Comparison of ENCODE assay signal across 10 cellular contexts in the genomic region with DNA sequence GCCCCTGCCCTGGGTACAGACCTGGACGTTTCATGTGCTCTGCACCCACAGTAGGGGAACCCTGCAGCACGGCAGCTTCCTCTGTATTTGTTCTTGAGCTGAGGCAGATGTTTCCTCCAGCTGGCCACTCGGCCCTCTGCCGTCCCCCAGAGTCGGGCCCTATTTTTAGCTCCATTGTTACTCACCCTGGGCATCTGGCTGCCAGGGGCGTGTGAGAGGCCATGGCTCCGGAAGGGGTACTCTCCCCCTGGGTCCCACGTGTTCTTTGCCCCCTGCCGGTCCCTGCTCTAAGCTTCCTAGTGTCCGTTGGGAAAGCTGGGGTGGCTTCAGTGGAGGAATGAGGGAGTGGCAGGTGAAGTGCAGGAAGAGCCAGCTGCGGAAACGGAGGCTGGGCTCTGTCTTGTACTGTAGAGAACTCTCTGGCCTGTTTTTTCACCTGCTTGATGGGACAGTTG. TPM values are rescaled to one million over a fixed set of nuclear protein-coding genes. Genes with fewer than 3 reads are reported as not detected.
DNase-seq lines count a peak whose midpoint lies in the region; ATAC-seq and TF ChIP-seq lines count a peak whose summit lies in the region.
"Had no signal": no experiment of that assay in that cellular context is flagged by ENCODE, and none has a peak within 500 bp of the region (broad histone marks: within the 10 kb centered on the region; RNA-seq: fewer than 3 reads in every experiment).

No MANE protein-coding gene starts in this region.

- H3K4me1 Mint-ChIP-seq in endothelial cell (ENCODE audit: unreplicated experiment): peaks cover 76% of the 10 kb centered on the region
- peaks cover 14 to 40% (median 27%) of the 10 kb centered on the region in 3 donors for H3K4me1 Mint-ChIP-seq in naive B cell
- peaks cover 1% of the 10 kb centered on the region for H3K4me1 Mint-ChIP-seq in activated CD4-positive, alpha-beta memory T cell treated with anti-CD3 and anti-CD28 coated beads for 36 hours (ENCODE audit: low read depth)
- H3K4me1 Mint-ChIP-seq in naive thymus-derived CD8-positive, alpha-beta T cell: peaks cover 0 to 6% (median under 1%) of the 10 kb centered on the region in 4 donors

- intact Hi-C loops in activated CD4-positive, alpha-beta memory T cell treated with anti-CD3 and anti-CD28 coated beads for 36 hours (cut with micrococcal nuclease): no loop called here

- no peak overlapping the region for H3K4me3 ChIP-seq in BJ (ENCODE audit: low read depth, low read length)

- H3K27me3 ChIP-seq in BJ (ENCODE audit: control insufficient read depth, insufficient read depth, low read length): peaks cover 2% of the 10 kb centered on the region; the same call in 1 of the 2 replicates

- CTCF ChIA-PET in BJ (lab: Yijun Ruan, JAX): interaction anchor here (0.8 kb wide), 1 partner anchor 48 kb away, joined by 3 read pairs; no protein-coding TSS in a partner anchor
- CTCF ChIA-PET in activated CD4-positive, alpha-beta memory T cell treated with anti-CD3 and anti-CD28 coated beads for 36 hours (lab: Charles Lee): interaction anchor here (1.1 kb wide), 1 partner anchor 47 kb away, joined by 4 read pairs; no protein-coding TSS in a partner anchor

- H3K27ac Mint-ChIP-seq in endothelial cell (ENCODE audit: unreplicated experiment) (peak overlapping the region; percentile 93), naive B cell (peak overlapping the region in 4 of 6 donors; percentile 9 to 92 (median 74))
- no peak overlapping the region for H3K27ac Mint-ChIP-seq in activated CD4-positive, alpha-beta memory T cell treated with anti-CD3 and anti-CD28 coated beads for 36 hours
- H3K27ac Mint-ChIP-seq in naive thymus-derived CD8-positive, alpha-beta T cell: peak overlapping the region in 2 of 10 donors; percentile 32 to 66

- H3K36me3 ChIP-seq in BJ (ENCODE audit: control insufficient read depth, insufficient read depth, low read length): no peaks in the 10 kb centered on the region

- H3K4me3 Mint-ChIP-seq in endothelial cell (ENCODE audit: unreplicated experiment) (peak overlapping the region; percentile 66), naive B cell (peak overlapping the region in 6 of 8 donors; percentile 33 to 84 (median 75))
- no peak overlapping the region for H3K4me3 Mint-ChIP-seq in activated CD4-positive, alpha-beta memory T cell treated with anti-CD3 and anti-CD28 coated beads for 36 hours
- no peak overlapping the region for H3K4me3 Mint-ChIP-seq in naive thymus-derived CD8-positive, alpha-beta T cell
- H3K4me3 Mint-ChIP-seq: stimulated activated naive CD8-positive, alpha-beta T cell treated with anti-CD3 and anti-CD28 coated beads, Interleukin-15, amount 100 ng/mL, for 72 hours had no signal

- POLR2A ChIA-PET in BJ (lab: Charles Lee): no interaction called here
- POLR2A ChIA-PET in activated CD4-positive, alpha-beta memory T cell treated with anti-CD3 and anti-CD28 coated beads for 36 hours (lab: Charles Lee): no interaction called here
- POLR2A ChIA-PET in naive thymus-derived CD8-positive, alpha-beta T cell (lab: Charles Lee): no interaction called here

- no peaks in the 10 kb centered on the region for H3K9me3 Mint-ChIP-seq in endothelial cell (ENCODE audit: unreplicated experiment)
- H3K9me3 Mint-ChIP-seq in naive B cell: no peaks in the 10 kb centered on the region
- H3K9me3 Mint-ChIP-seq in activated CD4-positive, alpha-beta memory T cell treated with anti-CD3 and anti-CD28 coated beads for 36 hours: no peaks in the 10 kb centered on the region
- H3K9me3 Mint-ChIP-seq in naive thymus-derived CD8-positive, alpha-beta T cell: no peaks in the 10 kb centered on the region
- H3K9me3 Mint-ChIP-seq: stimulated activated naive CD8-positive, alpha-beta T cell treated with anti-CD3 and anti-CD28 coated beads, Interleukin-15, amount 100 ng/mL, for 72 hours had no signal

- DNase-seq in BJ (ENCODE audit: low read depth): no peak
- peak; percentile 75 for DNase-seq in LHCN-M2 (ENCODE audit: low read depth)
- DNase-seq in endothelial cell (ENCODE audit: low spot score): peak; percentile 71
- no peak for DNase-seq in naive B cell
- DNase-seq in T-helper 2 cell: no peak
- DNase-seq in activated CD4-positive, alpha-beta memory T cell treated with anti-CD3 and anti-CD28 coated beads for 36 hours: no peak
- DNase-seq in naive thymus-derived CD8-positive, alpha-beta T cell: no peak
- DNase-seq: activated CD4-positive, alpha-beta T cell treated with anti-CD3 and anti-CD28 coated beads, Interleukin-2, amount 50 U/mL, for 4 hours; stimulated activated naive CD8-positive, alpha-beta T cell treated with anti-CD3 and anti-CD28 coated beads, Interleukin-15, amount 100 ng/mL, for 72 hours had no signal

- ATAC-seq in naive B cell (ENCODE audit: low read depth in 2 of 2): peak in 1 of 2 donors; percentile 41
- no peak for ATAC-seq in GM18868 (IDR thresholded peaks at IDR 0.05; ENCODE audit: unreplicated experiment)
- no peak for ATAC-seq in naive thymus-derived CD8-positive, alpha-beta T cell
- ATAC-seq: stimulated activated naive CD8-positive, alpha-beta T cell treated with anti-CD3 and anti-CD28 coated beads, Interleukin-15, amount 100 ng/mL, for 72 hours had no signal

- H3K27me3 Mint-ChIP-seq in endothelial cell (ENCODE audit: unreplicated experiment): peaks cover 17% of the 10 kb centered on the region
- no peaks in the 10 kb centered on the region for H3K27me3 Mint-ChIP-seq in naive B cell
- H3K27me3 Mint-ChIP-seq in activated CD4-positive, alpha-beta memory T cell treated with anti-CD3 and anti-CD28 coated beads for 36 hours: peaks cover 2% of the 10 kb centered on the region
- no peaks in the 10 kb centered on the region for H3K27me3 Mint-ChIP-seq in naive thymus-derived CD8-positive, alpha-beta T cell
- H3K27me3 Mint-ChIP-seq: stimulated activated naive CD8-positive, alpha-beta T cell treated with anti-CD3 and anti-CD28 coated beads, Interleukin-15, amount 100 ng/mL, for 72 hours had no signal

- 0 out of 2 replicates have a peak, but pooled peaks have one; percentile 9 for TF ChIP-seq CTCF in BJ (IDR thresholded peaks at IDR 0.05; ENCODE audit: insufficient read depth, low read depth, low read length)
- TF ChIP-seq CTCF in endothelial cell (IDR thresholded peaks at IDR 0.05; ENCODE audit: unreplicated experiment): no peak

- H3K36me3 Mint-ChIP-seq in endothelial cell (ENCODE audit: low read depth, unreplicated experiment) (peaks cover 14% of the 10 kb centered on the region), naive B cell (no peaks in the 10 kb centered on the region)
- H3K36me3 Mint-ChIP-seq in activated CD4-positive, alpha-beta memory T cell treated with anti-CD3 and anti-CD28 coated beads for 36 hours: no peaks in the 10 kb centered on the region
- H3K36me3 Mint-ChIP-seq in naive thymus-derived CD8-positive, alpha-beta T cell: no peaks in the 10 kb centered on the region

RNA-seq across cellular contexts. Expression of a gene that starts 30.4 kb away (rescaled TPM):
- polyA plus RNA-seq in BJ (2011; rRNA removed) (0.01 and 0.10 TPM in 2 replicates), naive B cell (ENCODE audit: low read depth in 6 of 6) (1 to 10 TPM in 1 of 6 donors, under 1 TPM in 4, not detected in 1; 0.49 to 1.9 (median 0.65) TPM)
- not detected in 2 replicates for polyA minus RNA-seq in BJ (2011; rRNA and poly(A)+ RNA removed)
- total RNA-seq in LHCN-M2 (2014; rRNA removed) (0.38 and 0.40 TPM in 2 replicates), endothelial cell (ENCODE audit: unreplicated experiment) (166 TPM)
- 0.28 TPM for polyA plus RNA-seq in LHCN-M2 (2012)
- total RNA-seq in activated CD4-positive, alpha-beta memory T cell treated with anti-CD3 and anti-CD28 coated beads for 36 hours: under 1 TPM; 0.41 to 0.48 TPM
- total RNA-seq in naive thymus-derived CD8-positive, alpha-beta T cell: not detected
- polyA plus RNA-seq in naive thymus-derived CD8-positive, alpha-beta T cell: under 1 TPM in 1 of 3 donors, not detected in 2; 0.27 TPM

Comparison
In these comparisons a context has a peak if more than half of its experiments do, and no peak if none do; other contexts are left out.
1. DNase-seq: peak in LHCN-M2 (single experiment) and endothelial cell (single experiment); none in BJ (single experiment), naive B cell (single experiment), T-helper 2 cell (0 of 5), activated CD4-positive, alpha-beta memory T cell treated with anti-CD3 and anti-CD28 coated beads for 36 hours (single experiment) and naive thymus-derived CD8-positive, alpha-beta T cell (0 of 10).
2. H3K4me3 Mint-ChIP-seq: peak in endothelial cell (single experiment) and naive B cell (6 of 8); none in activated CD4-positive, alpha-beta memory T cell treated with anti-CD3 and anti-CD28 coated beads for 36 hours (single experiment) and naive thymus-derived CD8-positive, alpha-beta T cell (0 of 10).
3. RNA of a gene that starts 30.4 kb away (total RNA-seq): 166 TPM in endothelial cell (single experiment); 0.41 to 0.48 TPM in activated CD4-positive, alpha-beta memory T cell treated with anti-CD3 and anti-CD28 coated beads for 36 hours, 0.38 to 0.40 TPM in LHCN-M2 and not detected in naive thymus-derived CD8-positive, alpha-beta T cell; every median in the first group is over 100 times any median in the second.